ENCODE assay signal across 9 cellular contexts in the genomic region with DNA sequence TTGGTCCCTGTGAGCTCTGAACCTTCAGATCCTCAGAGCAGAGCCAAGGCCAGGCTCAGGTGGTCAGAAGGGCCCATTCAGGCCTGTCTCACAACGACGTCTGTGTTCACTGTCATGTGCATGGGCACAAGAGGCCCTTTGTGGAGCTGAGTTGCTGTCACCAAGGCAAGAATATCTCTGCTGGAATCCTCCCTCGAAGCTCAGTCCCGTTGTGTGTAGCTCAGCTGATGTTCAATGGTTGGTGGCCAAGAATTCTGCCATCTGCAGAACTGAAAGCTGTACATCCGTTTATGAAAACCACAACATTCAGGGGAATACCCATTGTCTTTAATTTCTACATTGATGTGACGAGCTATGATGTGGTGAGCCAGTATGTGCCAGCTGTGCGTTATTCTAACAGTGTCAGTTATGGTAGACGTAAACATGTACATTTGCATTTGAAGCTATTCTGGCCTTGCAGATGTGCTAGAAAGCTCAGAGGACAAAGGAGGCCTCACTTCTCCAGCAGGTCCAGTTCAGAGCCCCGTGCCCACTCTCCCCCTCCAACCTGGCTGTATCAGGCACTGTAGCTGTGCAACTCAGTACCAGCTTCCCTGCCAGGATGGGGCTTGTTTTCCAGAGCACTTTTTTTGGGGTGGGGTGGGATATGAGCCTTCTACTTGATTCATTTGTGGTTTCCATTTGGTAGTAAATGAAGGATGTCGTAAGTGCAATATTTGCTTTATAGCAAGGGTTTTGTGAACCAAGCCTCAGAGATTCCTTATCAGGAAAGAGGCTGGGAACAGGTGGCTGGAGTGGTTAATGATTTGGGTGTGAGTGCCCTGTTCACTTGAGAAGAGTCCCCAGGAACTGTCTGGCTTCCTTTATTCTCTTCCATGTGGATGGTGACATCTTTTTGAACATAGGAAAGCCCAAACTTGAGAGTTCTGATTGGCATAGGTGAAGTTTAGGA. TPM values are rescaled to one million over a fixed set of nuclear protein-coding genes. Genes with fewer than 3 reads are reported as not detected.
DNase-seq lines count a peak whose midpoint lies in the region; ATAC-seq and TF ChIP-seq lines count a peak whose summit lies in the region.
"Had no signal": no experiment of that assay in that cellular context is flagged by ENCODE, and none has a peak within 500 bp of the region (broad histone marks: within the 10 kb centered on the region; RNA-seq: fewer than 3 reads in every experiment).

No MANE protein-coding gene starts in this region.

- H3K9me3 Mint-ChIP-seq in CD4-positive, CD25-positive, alpha-beta regulatory T cell = no peaks in the 10 kb centered on the region
- H3K9me3 Mint-ChIP-seq in activated CD4-positive, alpha-beta T cell treated with anti-CD3 and anti-CD28 coated beads, Interleukin-2, amount 10 ng/mL, durations not matched to agents 7 days and 5 days = no peaks in the 10 kb centered on the region
- no peaks in the 10 kb centered on the region for H3K9me3 Mint-ChIP-seq in naive B cell

- H3K9me2 ChIP-seq in PC-3 (replicated peaks; ENCODE audit: low read length) = no peaks in the 10 kb centered on the region

- no TSS peak for BruUV-seq in PC-3 (replicated peaks; lab: Mats Ljungman, UMichigan)

- no peaks in the 10 kb centered on the region for H3K36me3 ChIP-seq in CD4-positive, CD25-positive, alpha-beta regulatory T cell (ENCODE audit: control insufficient read depth, insufficient read depth, low read length)
- peaks cover under 1% of the 10 kb centered on the region; the same call in 1 of the 2 replicates for H3K36me3 ChIP-seq in PC-3 (ENCODE audit: low read depth, low read length)

- H3K4me1 ChIP-seq in CD4-positive, CD25-positive, alpha-beta regulatory T cell (ENCODE audit: control insufficient read depth, insufficient read depth, low read length, poor library complexity, severe bottlenecking) = peaks cover 25% of the 10 kb centered on the region
- H3K4me1 ChIP-seq in PC-3 (ENCODE audit: insufficient read depth, low read length) = no peaks in the 10 kb centered on the region

- no peaks in the 10 kb centered on the region for H3K27me3 ChIP-seq in CD4-positive, CD25-positive, alpha-beta regulatory T cell (ENCODE audit: control insufficient read depth, insufficient read depth, low read length)
- no peaks in the 10 kb centered on the region for H3K27me3 ChIP-seq in PC-3 (ENCODE audit: low read length)
- H3K27me3 ChIP-seq: body of pancreas had no signal

- peak; percentile 84 to 92 for ATAC-seq in CD4-positive, CD25-positive, alpha-beta regulatory T cell (ENCODE audit: low read depth in 2 of 2)
- peak; percentile 77 for ATAC-seq in GM19328 (IDR thresholded peaks at IDR 0.05; ENCODE audit: unreplicated experiment)
- peak; percentile 87 for ATAC-seq in HG03354 (IDR thresholded peaks at IDR 0.05; ENCODE audit: poor library complexity, severe bottlenecking, unreplicated experiment)
- ATAC-seq in naive B cell (ENCODE audit: low read depth in 2 of 2) = peak; percentile 82 to 84
- no peak for ATAC-seq in PC-3
- ATAC-seq: body of pancreas had no signal

- no peak overlapping the region for H2AFZ ChIP-seq in PC-3 (ENCODE audit: low read length)

- peak; percentile 7 to 88 (median 72) for DNase-seq in CD4-positive, CD25-positive, alpha-beta regulatory T cell
- DNase-seq in activated CD4-positive, alpha-beta T cell treated with anti-CD3 and anti-CD28 coated beads, Interleukin-2, amount 10 ng/mL, durations not matched to agents 7 days and 5 days = peak; percentile 67
- DNase-seq in naive B cell (peak; percentile 90), NCI-H345 (lab: John Stamatoyannopoulos, UW) (no peak), NCI-H1417 (lab: John Stamatoyannopoulos, UW) (no peak), PC-3 (no peak)

- no peaks in the 10 kb centered on the region for H3K36me3 Mint-ChIP-seq in CD4-positive, CD25-positive, alpha-beta regulatory T cell
- H3K36me3 Mint-ChIP-seq in activated CD4-positive, alpha-beta T cell treated with anti-CD3 and anti-CD28 coated beads, Interleukin-2, amount 10 ng/mL, durations not matched to agents 7 days and 5 days (ENCODE audit: low read depth) = no peaks in the 10 kb centered on the region
- no peaks in the 10 kb centered on the region for H3K36me3 Mint-ChIP-seq in naive B cell

- peak overlapping the region; percentile 21 for H3K4me3 ChIP-seq in CD4-positive, CD25-positive, alpha-beta regulatory T cell (ENCODE audit: low read depth, low read length)
- H3K4me3 ChIP-seq in PC-3 (ENCODE audit: low read length) = no peak overlapping the region
- H3K4me3 ChIP-seq: body of pancreas had no signal

- H3K27me3 Mint-ChIP-seq in CD4-positive, CD25-positive, alpha-beta regulatory T cell = no peaks in the 10 kb centered on the region
- peaks cover 38% of the 10 kb centered on the region for H3K27me3 Mint-ChIP-seq in activated CD4-positive, alpha-beta T cell treated with anti-CD3 and anti-CD28 coated beads, Interleukin-2, amount 10 ng/mL, durations not matched to agents 7 days and 5 days
- peaks cover 0 to 18% (median 6%) of the 10 kb centered on the region in 3 donors for H3K27me3 Mint-ChIP-seq in naive B cell

- CTCF ChIA-PET in activated CD4-positive, alpha-beta T cell treated with anti-CD3 and anti-CD28 coated beads, Interleukin-2, amount 10 ng/mL, durations not matched to agents 7 days and 5 days (lab: Charles Lee) = interaction anchor here (0.9 to 1.8 kb wide), 7 partner anchors 9 to 59 kb away, joined by 3 to 5 read pairs (median 3); a partner anchor contains a TSS
- CTCF ChIA-PET in PC-3 (lab: Charles Lee) = no interaction called here

- H4K20me1 ChIP-seq in PC-3 (ENCODE audit: low read length) = no peaks in the 10 kb centered on the region

- TF ChIP-seq CTCF in PC-3 (conservative IDR thresholded peaks at IDR 0.05; ENCODE audit: low read depth, low read length) = no peak

- no peak overlapping the region for H3K9ac ChIP-seq in PC-3 (ENCODE audit: low read length)

- no peaks in the 10 kb centered on the region for H3K9me3 ChIP-seq in CD4-positive, CD25-positive, alpha-beta regulatory T cell (ENCODE audit: control insufficient read depth in 2 of 2, low read length in 2 of 2)
- no peaks in the 10 kb centered on the region for H3K9me3 ChIP-seq in PC-3 (ENCODE audit: low read length)
- H3K9me3 ChIP-seq: body of pancreas had no signal

- H3K4me3 Mint-ChIP-seq in CD4-positive, CD25-positive, alpha-beta regulatory T cell = peak overlapping the region; percentile 4 to 63 (median 36)
- H3K4me3 Mint-ChIP-seq in activated CD4-positive, alpha-beta T cell treated with anti-CD3 and anti-CD28 coated beads, Interleukin-2, amount 10 ng/mL, durations not matched to agents 7 days and 5 days = no peak overlapping the region
- H3K4me3 Mint-ChIP-seq in naive B cell = peak overlapping the region; percentile 22 to 89 (median 76)

- H3K27ac ChIP-seq in CD4-positive, CD25-positive, alpha-beta regulatory T cell (ENCODE audit: insufficient read depth, low read length, poor library complexity, severe bottlenecking) = peak overlapping the region; percentile 55
- no peak overlapping the region for H3K27ac ChIP-seq in PC-3 (ENCODE audit: low read length)
- H3K27ac ChIP-seq: body of pancreas had no signal

- peaks cover 12 to 32% (median 24%) of the 10 kb centered on the region in 4 donors for H3K4me1 Mint-ChIP-seq in CD4-positive, CD25-positive, alpha-beta regulatory T cell
- H3K4me1 Mint-ChIP-seq in activated CD4-positive, alpha-beta T cell treated with anti-CD3 and anti-CD28 coated beads, Interleukin-2, amount 10 ng/mL, durations not matched to agents 7 days and 5 days = peaks cover 31% of the 10 kb centered on the region
- H3K4me1 Mint-ChIP-seq in naive B cell = peaks cover 48 to 76% (median 66%) of the 10 kb centered on the region in 3 donors

- H3F3A ChIP-seq in PC-3 (ENCODE audit: low read length, unreplicated experiment) = no peaks in the 10 kb centered on the region

- H3K4me2 ChIP-seq in PC-3 (ENCODE audit: low read length) = no peak overlapping the region

- peak overlapping the region; percentile 16 to 88 (median 81) for H3K27ac Mint-ChIP-seq in CD4-positive, CD25-positive, alpha-beta regulatory T cell
- H3K27ac Mint-ChIP-seq in activated CD4-positive, alpha-beta T cell treated with anti-CD3 and anti-CD28 coated beads, Interleukin-2, amount 10 ng/mL, durations not matched to agents 7 days and 5 days = peak overlapping the region; percentile 43
- H3K27ac Mint-ChIP-seq in naive B cell = peak overlapping the region; percentile 90 to 99 (median 98)

- H3K79me2 ChIP-seq in PC-3 (ENCODE audit: low read length) = no peaks in the 10 kb centered on the region

- POLR2A ChIA-PET in activated CD4-positive, alpha-beta T cell treated with anti-CD3 and anti-CD28 coated beads, Interleukin-2, amount 10 ng/mL, durations not matched to agents 7 days and 5 days (lab: Charles Lee) = interaction anchor here (0.5 kb wide), 1 partner anchor 30 kb away, joined by 4 read pairs; no protein-coding TSS in a partner anchor
- POLR2A ChIA-PET in PC-3 (lab: Charles Lee; ENCODE audit: unreplicated experiment) = interaction anchor here (0.5 kb wide), 1 partner anchor 51 kb away, joined by 3 read pairs; no protein-coding TSS in a partner anchor

- intact Hi-C loops in PC-3 (cut with micrococcal nuclease) = no loop called here

RNA-seq across cellular contexts. Expression of a gene that starts 56.1 kb away (rescaled TPM):
- total RNA-seq in CD4-positive, CD25-positive, alpha-beta regulatory T cell = 2.1 TPM
- polyA plus RNA-seq in CD4-positive, CD25-positive, alpha-beta regulatory T cell = 1 to 10 TPM; 1.2 to 2.0 (median 1.5) TPM
- total RNA-seq in activated CD4-positive, alpha-beta T cell treated with anti-CD3 and anti-CD28 coated beads, Interleukin-2, amount 10 ng/mL, durations not matched to agents 7 days and 5 days = 1 to 10 TPM; 1.3 to 1.6 TPM
- 1 to 10 TPM; 1.2 to 4.1 (median 1.6) TPM for polyA plus RNA-seq in naive B cell (ENCODE audit: low read depth in 6 of 6)
- total RNA-seq in PC-3 (2014; rRNA removed) = 42.8 and 48.0 TPM in 2 replicates

Comparison
In these comparisons a context has a peak if more than half of its experiments do, and no peak if none do; other contexts are left out.
1. DNase-seq: peak in CD4-positive, CD25-positive, alpha-beta regulatory T cell (3 of 3), activated CD4-positive, alpha-beta T cell treated with anti-CD3 and anti-CD28 coated beads, Interleukin-2, amount 10 ng/mL, durations not matched to agents 7 days and 5 days (single experiment) and naive B cell (single experiment); none in NCI-H345 (single experiment), NCI-H1417 (0 of 3) and PC-3 (single experiment).
2. H3K27ac Mint-ChIP-seq: peak in every context shown above with its lines; median percentile 98 in naive B cell; 81 in CD4-positive, CD25-positive, alpha-beta regulatory T cell; 43 in activated CD4-positive, alpha-beta T cell treated with anti-CD3 and anti-CD28 coated beads, Interleukin-2, amount 10 ng/mL, durations not matched to agents 7 days and 5 days.
3. RNA of a gene that starts 56.1 kb away (total RNA-seq): 42.8 to 48.0 TPM in PC-3; 2.1 TPM in CD4-positive, CD25-positive, alpha-beta regulatory T cell (single experiment) and 1.3 to 1.6 TPM in activated CD4-positive, alpha-beta T cell treated with anti-CD3 and anti-CD28 coated beads, Interleukin-2, amount 10 ng/mL, durations not matched to agents 7 days and 5 days; every median in the first group is over 10 times any median in the second.